In the genomic region with DNA sequence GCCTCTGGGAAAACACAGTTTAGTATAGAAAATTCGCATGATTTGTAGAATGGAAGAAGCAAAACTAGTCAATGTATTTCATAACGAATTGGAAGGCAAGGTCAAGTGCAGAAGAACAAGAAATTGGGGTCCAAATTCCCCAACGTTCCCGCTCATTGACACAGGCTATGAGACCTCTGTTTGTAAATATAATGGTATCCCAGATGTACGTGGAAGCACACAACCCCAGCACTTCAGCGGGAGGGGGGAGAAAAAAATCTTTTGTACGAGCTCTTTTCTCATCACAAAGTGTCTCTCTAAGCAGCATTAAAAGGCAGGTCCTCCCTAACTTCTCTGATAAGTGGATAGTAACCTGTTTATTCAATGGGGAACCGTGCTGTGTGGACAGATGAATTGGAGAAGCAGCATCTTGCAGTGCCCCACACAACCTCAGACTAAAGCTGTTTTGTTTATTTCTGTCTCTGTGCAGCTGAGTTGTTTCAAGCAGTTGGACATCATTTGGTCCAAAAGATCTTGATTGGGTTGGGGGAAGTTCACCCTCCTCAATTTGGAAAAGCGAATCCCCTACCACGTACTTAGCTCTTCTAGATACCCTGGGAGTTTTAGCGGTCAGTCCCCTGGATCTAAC, we compare ENCODE assay signal across 8 cellular contexts. TPM values are rescaled to one million over a fixed set of nuclear protein-coding genes. Genes with fewer than 3 reads are reported as not detected.
A peak's percentile ranks its signal among the peaks of the same experiment; 100 is the strongest.
DNase-seq lines count a peak whose midpoint lies in the region; ATAC-seq, FAIRE-seq and TF ChIP-seq lines count a peak whose summit lies in the region.

No MANE protein-coding gene starts in this region.

- FAIRE-seq in H54 (lab: Jason Lieb, UNC), result no peak

- H3K4me1 ChIP-seq in heart right ventricle, result peaks cover 3 to 65% (median 41%) of the 10 kb centered on the region in 9 donors
- peaks cover 10 to 51% of the 10 kb centered on the region in 2 donors for H3K4me1 ChIP-seq in adrenal gland (replicated peaks in 1 of 2)
- peaks cover 0 to 32% (median 20%) of the 10 kb centered on the region in 4 donors for H3K4me1 ChIP-seq in liver (ENCODE audit: control insufficient read depth in 4 of 4, insufficient read depth in 4 of 4, low read length in 3 of 4)
- H3K4me1 ChIP-seq in upper lobe of left lung, result peaks cover 30 to 44% (median 39%) of the 10 kb centered on the region in 4 donors
- no peaks in the 10 kb centered on the region for H3K4me1 ChIP-seq in prostate gland (replicated peaks)

- intact Hi-C loops in heart right ventricle (cut with DNase I), result loop anchor here in 9 of 10 donors (2.0 to 10.0 kb wide), 13 partner anchors 51 to 271 kb away; no protein-coding TSS in a partner anchor
- intact Hi-C loops in Right ventricle myocardium inferior (cut with DNase I), result loop anchor here (5.0 kb wide), 4 partner anchors 66 to 276 kb away; no protein-coding TSS in a partner anchor
- intact Hi-C loops in adrenal gland (cut with DNase I), result loop anchor here (5.0 kb wide), 2 partner anchors 144 to 186 kb away; no protein-coding TSS in a partner anchor
- intact Hi-C loops in prostate gland (cut with DNase I), result loop anchor here (2.0 to 10.0 kb wide), 3 partner anchors 104 to 190 kb away; no protein-coding TSS in a partner anchor

- DNase-seq in heart right ventricle (no peak), Right ventricle myocardium inferior (ENCODE audit: missing footprints) (no peak), adrenal gland (no peak), upper lobe of left lung (no peak), prostate gland (ENCODE audit: low spot score) (no peak), ecto neural progenitor cell (ENCODE audit: low spot score) (no peak), H54 (ENCODE audit: insufficient read length, low spot score) (no peak)

- H3K36me3 ChIP-seq in heart right ventricle (no peaks in the 10 kb centered on the region), adrenal gland (replicated peaks in 1 of 2) (no peaks in the 10 kb centered on the region), liver (ENCODE audit: control insufficient read depth in 4 of 4, insufficient read depth in 3 of 4, low read depth in 1 of 4, low read length in 3 of 4) (no peaks in the 10 kb centered on the region), upper lobe of left lung (no peaks in the 10 kb centered on the region), prostate gland (no peaks in the 10 kb centered on the region)

- no peaks in the 10 kb centered on the region for H3K9me3 ChIP-seq in heart right ventricle
- H3K9me3 ChIP-seq in adrenal gland (replicated peaks in 1 of 3), result no peaks in the 10 kb centered on the region
- no peaks in the 10 kb centered on the region for H3K9me3 ChIP-seq in liver (ENCODE audit: control insufficient read depth in 4 of 4, low read length in 3 of 4)
- H3K9me3 ChIP-seq in upper lobe of left lung, result no peaks in the 10 kb centered on the region
- H3K9me3 ChIP-seq in prostate gland, result no peaks in the 10 kb centered on the region

- TF ChIP-seq POLR2A in adrenal gland (IDR thresholded peaks at IDR 0.05), result no peak
- TF ChIP-seq POLR2A in upper lobe of left lung (IDR thresholded peaks at IDR 0.05), result no peak
- TF ChIP-seq POLR2A in prostate gland (IDR thresholded peaks at IDR 0.05), result no peak
- TF ChIP-seq POLR2A in H54 (IDR thresholded peaks at IDR 0.05; ENCODE audit: low read depth, low read length), result no peak

- H3K27ac ChIP-seq in heart right ventricle, result peak overlapping the region; percentile 78 to 99 (median 96)
- peak overlapping the region in 4 of 5 donors; percentile 75 to 100 (median 96) for H3K27ac ChIP-seq in adrenal gland
- peak overlapping the region; percentile 43 to 57 for H3K27ac ChIP-seq in liver (ENCODE audit: low read depth in 1 of 2, low read length in 2 of 2)
- H3K27ac ChIP-seq in upper lobe of left lung, result peak overlapping the region; percentile 92 to 100 (median 98)
- peak overlapping the region in 1 of 2 donors; percentile 81 for H3K27ac ChIP-seq in prostate gland

- TF ChIP-seq EP300 in upper lobe of left lung (IDR thresholded peaks at IDR 0.05), result no peak

- no peaks in the 10 kb centered on the region for H3K27me3 ChIP-seq in heart right ventricle
- H3K27me3 ChIP-seq in adrenal gland, result no peaks in the 10 kb centered on the region
- no peaks in the 10 kb centered on the region for H3K27me3 ChIP-seq in liver (ENCODE audit: control insufficient read depth in 4 of 4, insufficient read depth in 4 of 4, low read length in 3 of 4)
- H3K27me3 ChIP-seq in upper lobe of left lung, result no peaks in the 10 kb centered on the region
- no peaks in the 10 kb centered on the region for H3K27me3 ChIP-seq in prostate gland (replicated peaks; ENCODE audit: insufficient read depth)

- WGBS in heart right ventricle, 2 donors, result 32 to 33% methylated on average over 11 of the region's 11 CpGs
- 35 to 51% (median 41%) methylated on average over 11 of the region's 11 CpGs for WGBS in adrenal gland, 4 donors
- 30% methylated on average over 11 of the region's 11 CpGs for WGBS in liver
- WGBS in upper lobe of left lung, 2 donors, result 39 to 47% methylated on average over 11 of the region's 11 CpGs
- WGBS in prostate gland, result 26% methylated on average over 11 of the region's 11 CpGs

- no peak for TF ChIP-seq RAD21 in liver (IDR thresholded peaks at IDR 0.05)

- H3K9ac ChIP-seq in liver (ENCODE audit: low read depth in 1 of 2, low read length in 2 of 2), result peak overlapping the region in 1 of 2 donors; percentile 30

- no peak for TF ChIP-seq CTCF in heart right ventricle (IDR thresholded peaks at IDR 0.05)
- TF ChIP-seq CTCF in adrenal gland (IDR thresholded peaks at IDR 0.05), result no peak
- no peak for TF ChIP-seq CTCF in liver (IDR thresholded peaks at IDR 0.05; ENCODE audit: low read depth, low read length, missing input control)
- no peak for TF ChIP-seq CTCF in upper lobe of left lung (IDR thresholded peaks at IDR 0.05)
- TF ChIP-seq CTCF in prostate gland (IDR thresholded peaks at IDR 0.05), result no peak

- H3K4me3 ChIP-seq in heart right ventricle (peak overlapping the region in 9 of 10 donors; percentile 76 to 96 (median 87)), adrenal gland (peak overlapping the region in 1 of 4 donors; percentile 82), liver (ENCODE audit: low read depth in 1 of 3, low read length in 3 of 3) (peak overlapping the region in 2 of 3 donors; percentile 77 to 90), upper lobe of left lung (peak overlapping the region; percentile 63 to 96 (median 94)), prostate gland (no peak overlapping the region)

- ATAC-seq in heart right ventricle (no peak), Right ventricle myocardium inferior (no peak), upper lobe of left lung (ENCODE audit: low FRiP score in 2 of 2) (no peak)

TF ChIP-seq in liver, 16 proteins besides CTCF, POLR2A, EP300 and RAD21 (continues in another document):
- TF ChIP-seq NR2F2 (IDR thresholded peaks at IDR 0.05) (no peak), FOXA2 (IDR thresholded peaks at IDR 0.05) (no peak), FOXA1 (IDR thresholded peaks at IDR 0.05) (no peak), JUND (IDR thresholded peaks at IDR 0.05) (no peak), YY1 (IDR thresholded peaks at IDR 0.05) (no peak), HNF4A (conservative IDR thresholded peaks at IDR 0.05) (no peak), TAF1 (conservative IDR thresholded peaks at IDR 0.05) (no peak), HNF4G (IDR thresholded peaks at IDR 0.05) (no peak)
- TF ChIP-seq, protein P1, sequence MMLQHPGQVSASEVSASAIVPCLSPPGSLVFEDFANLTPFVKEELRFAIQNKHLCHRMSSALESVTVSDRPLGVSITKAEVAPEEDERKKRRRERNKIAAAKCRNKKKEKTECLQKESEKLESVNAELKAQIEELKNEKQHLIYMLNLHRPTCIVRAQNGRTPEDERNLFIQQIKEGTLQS (IDR thresholded peaks at IDR 0.05), result no peak
- TF ChIP-seq, protein P2, sequence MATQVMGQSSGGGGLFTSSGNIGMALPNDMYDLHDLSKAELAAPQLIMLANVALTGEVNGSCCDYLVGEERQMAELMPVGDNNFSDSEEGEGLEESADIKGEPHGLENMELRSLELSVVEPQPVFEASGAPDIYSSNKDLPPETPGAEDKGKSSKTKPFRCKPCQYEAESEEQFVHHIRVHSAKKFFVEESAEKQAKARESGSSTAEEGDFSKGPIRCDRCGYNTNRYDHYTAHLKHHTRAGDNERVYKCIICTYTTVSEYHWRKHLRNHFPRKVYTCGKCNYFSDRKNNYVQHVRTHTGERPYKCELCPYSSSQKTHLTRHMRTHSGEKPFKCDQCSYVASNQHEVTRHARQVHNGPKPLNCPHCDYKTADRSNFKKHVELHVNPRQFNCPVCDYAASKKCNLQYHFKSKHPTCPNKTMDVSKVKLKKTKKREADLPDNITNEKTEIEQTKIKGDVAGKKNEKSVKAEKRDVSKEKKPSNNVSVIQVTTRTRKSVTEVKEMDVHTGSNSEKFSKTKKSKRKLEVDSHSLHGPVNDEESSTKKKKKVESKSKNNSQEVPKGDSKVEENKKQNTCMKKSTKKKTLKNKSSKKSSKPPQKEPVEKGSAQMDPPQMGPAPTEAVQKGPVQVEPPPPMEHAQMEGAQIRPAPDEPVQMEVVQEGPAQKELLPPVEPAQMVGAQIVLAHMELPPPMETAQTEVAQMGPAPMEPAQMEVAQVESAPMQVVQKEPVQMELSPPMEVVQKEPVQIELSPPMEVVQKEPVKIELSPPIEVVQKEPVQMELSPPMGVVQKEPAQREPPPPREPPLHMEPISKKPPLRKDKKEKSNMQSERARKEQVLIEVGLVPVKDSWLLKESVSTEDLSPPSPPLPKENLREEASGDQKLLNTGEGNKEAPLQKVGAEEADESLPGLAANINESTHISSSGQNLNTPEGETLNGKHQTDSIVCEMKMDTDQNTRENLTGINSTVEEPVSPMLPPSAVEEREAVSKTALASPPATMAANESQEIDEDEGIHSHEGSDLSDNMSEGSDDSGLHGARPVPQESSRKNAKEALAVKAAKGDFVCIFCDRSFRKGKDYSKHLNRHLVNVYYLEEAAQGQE (IDR thresholded peaks at IDR 0.05), result no peak

RNA-seq across cellular contexts. Expression of gene GAB2, which starts 1.1 kb away (rescaled TPM):
- total RNA-seq in heart right ventricle, result 10 to 100 TPM; 18.2 to 44.6 (median 29.8) TPM
- polyA plus RNA-seq in heart right ventricle, result 1 to 10 TPM; 5.0 to 7.0 TPM
- 15.6 TPM for total RNA-seq in Right ventricle myocardium inferior
- 10 to 100 TPM in 7 of 8 donors, 1 to 10 TPM in 1; 2.4 to 22.4 (median 18.5) TPM for total RNA-seq in adrenal gland
- 10 to 100 TPM in 1 of 3 donors, 1 to 10 TPM in 2; 3.6 to 10.7 (median 8.7) TPM for polyA plus RNA-seq in adrenal gland
- 1 to 10 TPM; 3.4 to 3.6 TPM for total RNA-seq in liver
- polyA plus RNA-seq in liver, result 1 to 10 TPM; 1.3 to 1.7 TPM
- 10 to 100 TPM; 40.9 to 76.6 (median 50.4) TPM for total RNA-seq in upper lobe of left lung
- 10 to 100 TPM in 1 of 2 donors, 1 to 10 TPM in 1; 7.4 to 12.8 TPM for total RNA-seq in prostate gland

Comparison
In these comparisons a context has a peak if more than half of its experiments do, and no peak if none do; other contexts are left out.
1. H3K4me3 ChIP-seq: peak in heart right ventricle (9 of 10), liver (2 of 3) and upper lobe of left lung (4 of 4); none in prostate gland (0 of 2).